ENCODE assay signal across 1 cellular context in genomic region chr1:57517587-57518397, GRCh38.
TF ChIP-seq lines count a peak whose summit lies in the region.

No MANE protein-coding gene starts in this region.

TF ChIP-seq in WTC11, 78 proteins besides CTCF, POLR2A, EP300 and RAD21 (continued from another document):
- no peak for TF ChIP-seq ZNF532 (CRISPR knock-in tag; IDR thresholded peaks at IDR 0.05; ENCODE audit: borderline replicate concordance)
- TF ChIP-seq TCF7 (CRISPR knock-in tag; IDR thresholded peaks at IDR 0.05; ENCODE audit: low read depth) = no peak
- TF ChIP-seq FOXP1 (CRISPR knock-in tag; IDR thresholded peaks at IDR 0.05; ENCODE audit: borderline replicate concordance) = no peak
- TF ChIP-seq FOXK1 (CRISPR knock-in tag; IDR thresholded peaks at IDR 0.05) = no peak
- TF ChIP-seq IRF1 (CRISPR knock-in tag; IDR thresholded peaks at IDR 0.05) = no peak
- no peak for TF ChIP-seq SMAD3 (CRISPR knock-in tag; IDR thresholded peaks at IDR 0.05; ENCODE audit: borderline replicate concordance)
- TF ChIP-seq TEAD4 (CRISPR knock-in tag; IDR thresholded peaks at IDR 0.05) = no peak
- no peak for TF ChIP-seq ATF6 (CRISPR knock-in tag; IDR thresholded peaks at IDR 0.05)
- TF ChIP-seq PRRX2 (CRISPR knock-in tag; IDR thresholded peaks at IDR 0.05) = no peak
- no peak for TF ChIP-seq ZNF671 (CRISPR knock-in tag; IDR thresholded peaks at IDR 0.05)
